Comparison of ENCODE assay signal across 10 cellular contexts in genomic region chr1:6424619-6425593, GRCh38. TPM values are rescaled to one million over a fixed set of nuclear protein-coding genes. Genes with fewer than 3 reads are reported as not detected.
A peak's percentile ranks its signal among the peaks of the same experiment; 100 is the strongest.
DNase-seq lines count a peak whose midpoint lies in the region; ATAC-seq and TF ChIP-seq lines count a peak whose summit lies in the region.
"Had no signal": no experiment of that assay in that cellular context is flagged by ENCODE, and none has a peak within 500 bp of the region (broad histone marks: within the 10 kb centered on the region; RNA-seq: fewer than 3 reads in every experiment).

Gene ESPN (plus strand): TSS chr1:6424776. CDS start chr1:6424956, 180 bp downstream.

- H3K27me3 ChIP-seq in upper lobe of left lung: peaks cover 0 to 56% (median 28%) of the 10 kb centered on the region in 4 donors

- peaks cover 34% of the 10 kb centered on the region for H3K27me3 Mint-ChIP-seq in activated naive CD4-positive, alpha-beta T cell treated with anti-CD3 and anti-CD28 coated beads for 36 hours (ENCODE audit: low read depth)
- peaks cover 61% of the 10 kb centered on the region for H3K27me3 Mint-ChIP-seq in activated T-cell treated with anti-CD3 and anti-CD28 coated beads, Interleukin-2, amount 50 U/mL, for 24 hours

- H3K27ac Mint-ChIP-seq in activated naive CD4-positive, alpha-beta T cell treated with anti-CD3 and anti-CD28 coated beads for 36 hours: no peak within 1 kb of the TSS
- no peak within 1 kb of the TSS for H3K27ac Mint-ChIP-seq in activated T-cell treated with anti-CD3 and anti-CD28 coated beads, Interleukin-2, amount 50 U/mL, for 24 hours

- intact Hi-C loops in activated naive CD4-positive, alpha-beta T cell treated with anti-CD3 and anti-CD28 coated beads for 36 hours (cut with micrococcal nuclease): no loop called here

- no peaks in the 10 kb centered on the region for H3K9me3 Mint-ChIP-seq in activated naive CD4-positive, alpha-beta T cell treated with anti-CD3 and anti-CD28 coated beads for 36 hours
- H3K9me3 Mint-ChIP-seq in activated T-cell treated with anti-CD3 and anti-CD28 coated beads, Interleukin-2, amount 50 U/mL, for 24 hours: no peaks in the 10 kb centered on the region

- H3K36me3 Mint-ChIP-seq in activated naive CD4-positive, alpha-beta T cell treated with anti-CD3 and anti-CD28 coated beads for 36 hours (ENCODE audit: low read depth): no peaks in the 10 kb centered on the region
- H3K36me3 Mint-ChIP-seq in activated T-cell treated with anti-CD3 and anti-CD28 coated beads, Interleukin-2, amount 50 U/mL, for 24 hours (ENCODE audit: low read depth): no peaks in the 10 kb centered on the region

- TF ChIP-seq CTCF in upper lobe of left lung (IDR thresholded peaks at IDR 0.05): no peak

- peaks cover 31 to 43% (median 33%) of the 10 kb centered on the region in 4 donors for H3K4me1 ChIP-seq in upper lobe of left lung

- no peaks in the 10 kb centered on the region for H3K36me3 ChIP-seq in upper lobe of left lung

- no peak within 1 kb of the TSS for H3K27ac ChIP-seq in upper lobe of left lung
- H3K27ac ChIP-seq: dorsolateral prefrontal cortex had no signal

- TF ChIP-seq POLR2A in upper lobe of left lung (IDR thresholded peaks at IDR 0.05): no peak

- 5 to 14% methylated on average over 5 to 35 of the region's 99 CpGs for WGBS in upper lobe of left lung, 2 donors

- H3K4me1 Mint-ChIP-seq in activated naive CD4-positive, alpha-beta T cell treated with anti-CD3 and anti-CD28 coated beads for 36 hours (ENCODE audit: low read depth): peaks cover 7% of the 10 kb centered on the region
- peaks cover 13% of the 10 kb centered on the region for H3K4me1 Mint-ChIP-seq in activated T-cell treated with anti-CD3 and anti-CD28 coated beads, Interleukin-2, amount 50 U/mL, for 24 hours (ENCODE audit: low read depth)

- DNase-seq in activated naive CD4-positive, alpha-beta T cell treated with anti-CD3 and anti-CD28 coated beads for 36 hours: no peak
- no peak for DNase-seq in activated naive CD4-positive, alpha-beta T cell treated with anti-CD3 and anti-CD28 coated beads, Interleukin-2, amount 50 U/mL, for 16 hours
- DNase-seq in activated T-cell treated with anti-CD3 and anti-CD28 coated beads, Interleukin-2, amount 50 U/mL, for 24 hours: peak; percentile 58
- DNase-seq in left lobe of liver (ENCODE audit: low spot score): no peak
- DNase-seq in upper lobe of left lung: peak in 1 of 2 donors; percentile 86
- DNase-seq in islet precursor cell: no peak
- DNase-seq in stimulated activated CD4-positive, alpha-beta T cell treated with anti-CD3 and anti-CD28 coated beads, Interleukin-1b, Interleukin-23, amount 100 ng/mL, for 48 hours: no peak
- DNase-seq: dorsolateral prefrontal cortex, SIG-M5 had no signal

- CTCF ChIA-PET in activated naive CD4-positive, alpha-beta T cell treated with anti-CD3 and anti-CD28 coated beads for 36 hours (lab: Charles Lee): interaction anchor here (0.7 to 1.0 kb wide), 2 partner anchors 13 to 39 kb away, joined by 4 to 8 read pairs; no protein-coding TSS in a partner anchor

- peak within 1 kb of the TSS in 3 of 4 donors; percentile 32 to 35 (median 33) for H3K4me3 ChIP-seq in upper lobe of left lung

- H3K4me3 Mint-ChIP-seq in activated naive CD4-positive, alpha-beta T cell treated with anti-CD3 and anti-CD28 coated beads for 36 hours: peak within 1 kb of the TSS; percentile 34
- H3K4me3 Mint-ChIP-seq in activated T-cell treated with anti-CD3 and anti-CD28 coated beads, Interleukin-2, amount 50 U/mL, for 24 hours: peak within 1 kb of the TSS; percentile 26

- ATAC-seq in left lobe of liver (peak; percentile 73), upper lobe of left lung (ENCODE audit: low FRiP score in 2 of 2) (peak in 1 of 2 donors; percentile 37), GM21526 (IDR thresholded peaks at IDR 0.05; ENCODE audit: low FRiP score, unreplicated experiment) (no peak)

- no peak for TF ChIP-seq EP300 in upper lobe of left lung (IDR thresholded peaks at IDR 0.05)

- no peaks in the 10 kb centered on the region for H3K9me3 ChIP-seq in upper lobe of left lung

RNA-seq across cellular contexts. Expression of gene ESPN, which starts in this region (rescaled TPM):
- under 1 TPM; 0.50 to 0.79 TPM for total RNA-seq in activated naive CD4-positive, alpha-beta T cell treated with anti-CD3 and anti-CD28 coated beads for 36 hours
- total RNA-seq in left lobe of liver: 172 TPM
- total RNA-seq in upper lobe of left lung: 10 to 100 TPM in 2 of 6 donors, 1 to 10 TPM in 4; 2.1 to 27.2 (median 4.8) TPM
